8 cellular contexts compared by ENCODE assay signal in the genomic region with DNA sequence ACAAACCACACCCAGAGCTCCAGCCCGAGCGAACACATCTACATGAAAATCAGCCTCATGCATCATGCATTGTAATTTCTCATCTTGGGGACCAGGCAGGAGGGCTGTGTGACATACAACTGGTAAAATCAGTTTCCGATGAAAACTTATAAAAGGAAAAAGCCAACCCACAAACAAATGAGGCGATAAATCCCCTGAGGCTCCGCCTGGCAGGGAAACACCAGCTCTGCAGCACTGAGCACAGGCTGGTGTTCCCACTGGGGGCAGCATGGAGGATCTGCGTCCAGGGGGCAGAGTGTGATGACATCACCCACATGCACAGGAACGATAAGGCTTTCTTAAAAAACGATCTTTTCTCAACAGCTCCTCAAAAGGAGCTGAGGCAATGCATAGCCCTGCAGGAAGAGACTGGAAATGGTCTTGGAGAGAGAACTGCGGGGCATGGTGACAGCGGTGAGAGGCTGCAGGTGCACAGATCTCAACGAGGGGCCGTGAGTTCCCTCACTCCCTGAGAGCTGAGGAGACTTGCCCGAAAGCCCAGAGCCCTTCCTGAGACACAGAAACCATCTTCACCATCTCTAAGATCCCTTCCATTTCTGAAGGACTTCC. TPM values are rescaled to one million over a fixed set of nuclear protein-coding genes. Genes with fewer than 3 reads are reported as not detected.
DNase-seq lines count a peak whose midpoint lies in the region; ATAC-seq and TF ChIP-seq lines count a peak whose summit lies in the region.

No MANE protein-coding gene starts in this region.

- WGBS in heart left ventricle, 4 donors = 38 to 51% (median 46%) methylated on average over 13 of the region's 13 CpGs

- H3K4me1 ChIP-seq in heart left ventricle (peaks cover 24 to 96% (median 82%) of the 10 kb centered on the region in 12 donors), adipocyte (ENCODE audit: control insufficient read depth, insufficient read depth, low read length) (peaks cover 69% of the 10 kb centered on the region), subcutaneous abdominal adipose tissue (ENCODE audit: control insufficient read depth in 5 of 5, insufficient read depth in 5 of 5, low read length in 5 of 5) (peaks cover 34 to 91% (median 89%) of the 10 kb centered on the region in 5 donors)

- H3K9ac ChIP-seq in adipocyte (ENCODE audit: low read length) = peak overlapping the region; percentile 86
- peak overlapping the region in 2 of 5 donors; percentile 41 to 52 for H3K9ac ChIP-seq in subcutaneous abdominal adipose tissue (ENCODE audit: low read length in 5 of 5)

- DNase-seq in heart left ventricle (peak in 2 of 5 donors; percentile 36 to 50), left cardiac atrium (no peak), LNCaP clone FGC (ENCODE audit: low read depth) (no peak), adipocyte (ENCODE audit: low read depth) (peak; percentile 74), inferior parietal cortex (ENCODE audit: extremely low spot score) (peak; percentile 68), mesenteric fat pad (ENCODE audit: low spot score) (no peak)
- no peak for DNase-seq in stimulated activated CD4-positive, alpha-beta T cell treated with anti-CD3 and anti-CD28 coated beads, Interleukin-2, amount 100 ng/mL, for 48 hours

- intact Hi-C loops in heart left ventricle (cut with DNase I) (loop anchor here in 1 of 10 donors (2.0 kb wide), 1 partner anchor 33 kb away; a partner anchor contains a TSS), left cardiac atrium (cut with DNase I) (no loop called here)

- no peak overlapping the region for H3K4me3 ChIP-seq in heart left ventricle
- no peak overlapping the region for H3K4me3 ChIP-seq in LNCaP clone FGC (ENCODE audit: low read depth, low read length)
- H3K4me3 ChIP-seq in adipocyte (ENCODE audit: low read length) = peak overlapping the region; percentile 55
- H3K4me3 ChIP-seq in subcutaneous abdominal adipose tissue (ENCODE audit: low read depth in 1 of 5, low read length in 5 of 5) = no peak overlapping the region

- peaks cover 0 to 12% (median 0%) of the 10 kb centered on the region in 9 donors for H3K36me3 ChIP-seq in heart left ventricle
- peaks cover 3% of the 10 kb centered on the region for H3K36me3 ChIP-seq in adipocyte (ENCODE audit: control insufficient read depth, insufficient read depth, low read length, severe bottlenecking)
- peaks cover 0 to 25% (median 2%) of the 10 kb centered on the region in 5 donors for H3K36me3 ChIP-seq in subcutaneous abdominal adipose tissue (ENCODE audit: control insufficient read depth in 5 of 5, insufficient read depth in 5 of 5, low read length in 5 of 5)

- peak overlapping the region in 10 of 12 donors; percentile 72 to 94 (median 85) for H3K27ac ChIP-seq in heart left ventricle
- H3K27ac ChIP-seq in subcutaneous abdominal adipose tissue (ENCODE audit: low read depth, low read length) = peak overlapping the region; percentile 95

- H3K9me3 ChIP-seq in heart left ventricle = no peaks in the 10 kb centered on the region
- H3K9me3 ChIP-seq in adipocyte (ENCODE audit: control insufficient read depth, low read length) = no peaks in the 10 kb centered on the region
- no peaks in the 10 kb centered on the region for H3K9me3 ChIP-seq in subcutaneous abdominal adipose tissue (ENCODE audit: control insufficient read depth in 5 of 5, low read length in 5 of 5)

- TF ChIP-seq CTCF in heart left ventricle (IDR thresholded peaks at IDR 0.05) (peak in 2 of 12 donors; percentile 20 to 28), LNCaP clone FGC (IDR thresholded peaks at IDR 0.05; ENCODE audit: control insufficient read depth, extremely low read depth, insufficient read depth) (peak; percentile 15; the same call in 1 of the 2 replicates)

- no peaks in the 10 kb centered on the region for H3K27me3 ChIP-seq in heart left ventricle
- no peaks in the 10 kb centered on the region for H3K27me3 ChIP-seq in adipocyte (replicated peaks; ENCODE audit: control insufficient read depth, insufficient read depth, low read length)
- H3K27me3 ChIP-seq in subcutaneous abdominal adipose tissue (ENCODE audit: control insufficient read depth in 5 of 5, insufficient read depth in 4 of 5, low read length in 5 of 5) = no peaks in the 10 kb centered on the region

- no peak for ATAC-seq in heart left ventricle
- no peak for ATAC-seq in left cardiac atrium

- TF ChIP-seq POLR2A in heart left ventricle (IDR thresholded peaks at IDR 0.05) = no peak

RNA-seq across cellular contexts. Expression of a gene that starts 24.6 kb away (rescaled TPM):
- total RNA-seq in heart left ventricle (10 to 100 TPM; 14.4 to 43.6 (median 22.2) TPM), left cardiac atrium (10 to 100 TPM; 31.4 to 39.4 TPM), mesenteric fat pad (91.2 TPM)
- polyA plus RNA-seq in heart left ventricle = 10 to 100 TPM; 17.3 to 43.3 TPM

RNA-seq across cellular contexts. Expression of a gene that starts 26.7 kb away (rescaled TPM):
- total RNA-seq in heart left ventricle (10 to 100 TPM in 1 of 9 donors, 1 to 10 TPM in 8; 3.0 to 10.7 (median 5.5) TPM), left cardiac atrium (1 to 10 TPM; 5.2 to 8.4 TPM), mesenteric fat pad (6.0 TPM)
- 1 to 10 TPM; 2.9 to 5.6 TPM for polyA plus RNA-seq in heart left ventricle

RNA-seq across cellular contexts. Expression of a gene that starts 32.4 kb away (rescaled TPM):
- total RNA-seq in heart left ventricle = 10 to 100 TPM in 7 of 9 donors, 1 to 10 TPM in 2; 8.2 to 23.7 (median 19.0) TPM
- 10 to 100 TPM; 14.4 to 21.9 TPM for polyA plus RNA-seq in heart left ventricle
- 10 to 100 TPM; 21.1 to 22.3 TPM for total RNA-seq in left cardiac atrium
- total RNA-seq in mesenteric fat pad = 14.4 TPM

RNA-seq across cellular contexts. Expression of a gene that starts 37.1 kb away (rescaled TPM):
- total RNA-seq in heart left ventricle = 10 to 100 TPM in 1 of 9 donors, 1 to 10 TPM in 6, under 1 TPM in 2; 0.67 to 14.2 (median 2.1) TPM
- polyA plus RNA-seq in heart left ventricle = 1 to 10 TPM; 1.1 to 1.9 TPM
- total RNA-seq in left cardiac atrium = 1 to 10 TPM; 4.8 to 8.2 TPM
- total RNA-seq in mesenteric fat pad = 3.0 TPM

Comparison
In these comparisons a context has a peak if more than half of its experiments do, and no peak if none do; other contexts are left out.
1. DNase-seq: peak in adipocyte (single experiment) and inferior parietal cortex (single experiment); none in left cardiac atrium (single experiment), LNCaP clone FGC (single experiment), mesenteric fat pad (single experiment) and stimulated activated CD4-positive, alpha-beta T cell treated with anti-CD3 and anti-CD28 coated beads, Interleukin-2, amount 100 ng/mL, for 48 hours (0 of 2).